In genomic region chr15:60590935-60591490, GRCh38 we compare ENCODE assay signal across 8 cellular contexts.
DNase-seq lines count a peak whose midpoint lies in the region; ATAC-seq and TF ChIP-seq lines count a peak whose summit lies in the region.

No MANE protein-coding gene starts in this region.

- in situ Hi-C loops in brain microvascular endothelial cell (cut with HindIII; ENCODE audit: low pct_ligation_motif_present, low sequenced_read_pairs) = no loop called here

- H3K27me3 ChIP-seq in SU-DHL-6 (ENCODE audit: low read length) (no peaks in the 10 kb centered on the region), brain microvascular endothelial cell (replicated peaks) (peaks cover 14% of the 10 kb centered on the region)

- H3F3A ChIP-seq in SU-DHL-6 (ENCODE audit: insufficient read depth) = no peaks in the 10 kb centered on the region

- H3K4me3 Mint-ChIP-seq in immature natural killer cell = peak overlapping the region; percentile 85 to 96 (median 92)

- no peaks in the 10 kb centered on the region for H3K36me3 ChIP-seq in SU-DHL-6 (ENCODE audit: low read length)
- no peaks in the 10 kb centered on the region for H3K36me3 ChIP-seq in brain microvascular endothelial cell (replicated peaks)

- H3K27ac ChIP-seq in SU-DHL-6 (ENCODE audit: low read depth, low read length) (no peak overlapping the region), brain microvascular endothelial cell (no peak overlapping the region), skin epidermis (peak overlapping the region; percentile 78 to 98 (median 94))

- peak overlapping the region; percentile 39; the same call in 1 of the 2 replicates for H3K9ac ChIP-seq in SU-DHL-6 (ENCODE audit: low read length)

- H3K4me1 Mint-ChIP-seq in immature natural killer cell = peaks cover 55 to 69% of the 10 kb centered on the region in 2 donors

- H4K20me1 ChIP-seq in SU-DHL-6 (ENCODE audit: low read depth, low read length) = no peaks in the 10 kb centered on the region

- TF ChIP-seq CTCF in AG09309 (IDR thresholded peaks at IDR 0.05; ENCODE audit: control insufficient read depth, insufficient read depth, low read depth, low read length, missing control alignments) = peak; percentile 6
- no peak for TF ChIP-seq CTCF in SU-DHL-6 (IDR thresholded peaks at IDR 0.05; ENCODE audit: insufficient read depth, low read length, poor library complexity, severe bottlenecking)
- TF ChIP-seq CTCF in brain microvascular endothelial cell (IDR thresholded peaks at IDR 0.05; ENCODE audit: low read depth, low read length, missing control alignments) = no peak

- POLR2A ChIA-PET in HEK293T (lab: Yijun Ruan, JAX) = no interaction called here

- peak overlapping the region; percentile 86 to 97 (median 92) for H3K27ac Mint-ChIP-seq in immature natural killer cell

- CTCF ChIA-PET in HEK293T (lab: Yijun Ruan, JAX) = interaction anchor here (0.5 to 1.2 kb wide), 2 partner anchors 326 to 663 kb away, joined by 3 read pairs; no protein-coding TSS in a partner anchor

- no peaks in the 10 kb centered on the region for H3K9me2 ChIP-seq in SU-DHL-6 (replicated peaks; ENCODE audit: insufficient read depth, low read length)

- no peak for ATAC-seq in HG03571 (IDR thresholded peaks at IDR 0.05; ENCODE audit: unreplicated experiment)

- DNase-seq in AG09309 (ENCODE audit: low read depth) (no peak), HEK293T (ENCODE audit: extremely low spot score) (peak; percentile 13), brain microvascular endothelial cell (peak; percentile 14), immature natural killer cell (peak; percentile 58 to 66 (median 65)), GOT3 (lab: John Stamatoyannopoulos, UW) (no peak)

- peaks cover 9 to 25% (median 13%) of the 10 kb centered on the region in 3 donors for H3K27me3 Mint-ChIP-seq in immature natural killer cell (ENCODE audit: low read depth in 3 of 3)

- peak overlapping the region; percentile 67 for H2AFZ ChIP-seq in SU-DHL-6 (ENCODE audit: low read depth, low read length, severe bottlenecking)

- peaks cover 0 to 4% (median 0%) of the 10 kb centered on the region in 3 donors for H3K36me3 Mint-ChIP-seq in immature natural killer cell

- H3K4me2 ChIP-seq in SU-DHL-6 (ENCODE audit: low read depth, low read length, poor library complexity, severe bottlenecking) = peak overlapping the region; percentile 68

- no peaks in the 10 kb centered on the region for H3K9me3 ChIP-seq in SU-DHL-6 (ENCODE audit: insufficient read depth, low read length)

- H3K79me2 ChIP-seq in SU-DHL-6 (ENCODE audit: insufficient read depth, low read length) = no peaks in the 10 kb centered on the region

- H3K4me3 ChIP-seq in AG09309 (ENCODE audit: control insufficient read depth, low read depth, low read length) = peak overlapping the region; percentile 68
- no peak overlapping the region for H3K4me3 ChIP-seq in SU-DHL-6 (ENCODE audit: insufficient read depth, low read length, poor library complexity, severe bottlenecking)
- H3K4me3 ChIP-seq in brain microvascular endothelial cell (ENCODE audit: low read depth, low read length) = peak overlapping the region; percentile 54
- H3K4me3 ChIP-seq in skin epidermis = peak overlapping the region; percentile 69 to 93 (median 82)

- no peaks in the 10 kb centered on the region for H3K9me3 Mint-ChIP-seq in immature natural killer cell

TF ChIP-seq in HEK293T, 16 proteins besides CTCF, POLR2A, EP300 and RAD21:
- TF ChIP-seq BHLHE40 (IDR thresholded peaks at IDR 0.05; ENCODE audit: borderline replicate concordance) (no peak), NFRKB (IDR thresholded peaks at IDR 0.05) (no peak), FOXA1 (IDR thresholded peaks at IDR 0.05) (no peak), LEF1 (IDR thresholded peaks at IDR 0.05; ENCODE audit: borderline replicate concordance) (no peak), SUZ12 (IDR thresholded peaks at IDR 0.05) (no peak), L3MBTL2 (conservative IDR thresholded peaks at IDR 0.05) (no peak), FOXM1 (IDR thresholded peaks at IDR 0.05; ENCODE audit: borderline replicate concordance) (no peak), FOXK2 (IDR thresholded peaks at IDR 0.05) (no peak), SP1 (IDR thresholded peaks at IDR 0.05) (no peak), TARDBP (IDR thresholded peaks at IDR 0.05) (no peak), CTBP1 (IDR thresholded peaks at IDR 0.05; ENCODE audit: borderline replicate concordance) (no peak)

Comparison
In these comparisons a context has a peak if more than half of its experiments do, and no peak if none do; other contexts are left out.
1. DNase-seq: peak in HEK293T (single experiment), brain microvascular endothelial cell (single experiment) and immature natural killer cell (3 of 3); none in AG09309 (single experiment) and GOT3 (single experiment).
2. H3K27ac ChIP-seq: peak in skin epidermis (21 of 21); none in SU-DHL-6 (single experiment) and brain microvascular endothelial cell (single experiment).